In the genomic region with DNA sequence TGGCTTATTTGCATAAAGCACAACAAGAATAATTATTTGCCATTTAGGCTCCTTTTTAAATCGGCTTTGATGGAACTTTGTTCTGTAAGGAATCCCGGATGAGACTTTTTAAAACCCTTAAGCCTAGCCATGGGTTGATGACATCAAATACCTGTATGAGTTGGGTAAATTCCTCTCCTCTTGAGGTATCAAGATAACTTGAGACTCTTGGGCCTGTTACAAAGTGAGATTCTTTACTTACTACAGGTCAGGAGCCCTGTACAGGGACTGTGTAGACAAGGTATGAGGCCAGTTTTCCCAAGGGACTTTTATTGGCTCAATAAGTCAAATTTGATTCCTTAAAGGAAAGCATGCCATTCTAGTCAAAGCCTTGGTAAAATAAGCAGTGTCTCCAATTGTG, we compare ENCODE assay signal across 23 cellular contexts.
"Had no signal": no experiment of that assay in that cellular context is flagged by ENCODE, and none has a peak within 500 bp of the region (broad histone marks: within the 10 kb centered on the region; RNA-seq: fewer than 3 reads in every experiment).

No MANE protein-coding gene starts in this region.

- ATAC-seq: effector memory CD8-positive, alpha-beta T cell; esophagus mucosa; foreskin keratinocyte; gastrocnemius medialis; heart left ventricle; heart right ventricle had no signal

- H3K27me3 ChIP-seq: colonic mucosa, dorsolateral prefrontal cortex, esophagus muscularis mucosa, esophagus squamous epithelium, foreskin keratinocyte, gastrocnemius medialis, heart left ventricle, heart right ventricle had no signal

- H3K27ac ChIP-seq: colonic mucosa, coronary artery, dorsolateral prefrontal cortex, epithelial cell of prostate, esophagus muscularis mucosa, esophagus squamous epithelium, foreskin keratinocyte, gastrocnemius medialis, heart left ventricle, heart right ventricle had no signal

- H3K4me3 ChIP-seq: colonic mucosa, coronary artery, esophagus muscularis mucosa, esophagus squamous epithelium, gastrocnemius medialis, heart left ventricle, heart right ventricle had no signal

- DNase-seq: colonic mucosa; cortex of kidney; dermis blood vessel endothelial cell; dorsolateral prefrontal cortex; effector CD4-positive, alpha-beta T cell; effector CD8-positive, alpha-beta T cell; effector memory CD4-positive, alpha-beta T cell; effector memory CD8-positive, alpha-beta T cell; endodermal cell; erythroblast; esophagus squamous epithelium; foreskin fibroblast; foreskin keratinocyte; foreskin melanocyte; gastrocnemius medialis; glutamatergic neuron; head of caudate nucleus; heart left ventricle; heart right ventricle had no signal

- H3K36me3 ChIP-seq: colonic mucosa, esophagus muscularis mucosa, esophagus squamous epithelium, gastrocnemius medialis, heart left ventricle, heart right ventricle had no signal

- H3K9me3 ChIP-seq: colonic mucosa, esophagus muscularis mucosa, esophagus squamous epithelium, gastrocnemius medialis, heart left ventricle, heart right ventricle had no signal

- H3K4me1 ChIP-seq: colonic mucosa had no signal
